In the genomic region with DNA sequence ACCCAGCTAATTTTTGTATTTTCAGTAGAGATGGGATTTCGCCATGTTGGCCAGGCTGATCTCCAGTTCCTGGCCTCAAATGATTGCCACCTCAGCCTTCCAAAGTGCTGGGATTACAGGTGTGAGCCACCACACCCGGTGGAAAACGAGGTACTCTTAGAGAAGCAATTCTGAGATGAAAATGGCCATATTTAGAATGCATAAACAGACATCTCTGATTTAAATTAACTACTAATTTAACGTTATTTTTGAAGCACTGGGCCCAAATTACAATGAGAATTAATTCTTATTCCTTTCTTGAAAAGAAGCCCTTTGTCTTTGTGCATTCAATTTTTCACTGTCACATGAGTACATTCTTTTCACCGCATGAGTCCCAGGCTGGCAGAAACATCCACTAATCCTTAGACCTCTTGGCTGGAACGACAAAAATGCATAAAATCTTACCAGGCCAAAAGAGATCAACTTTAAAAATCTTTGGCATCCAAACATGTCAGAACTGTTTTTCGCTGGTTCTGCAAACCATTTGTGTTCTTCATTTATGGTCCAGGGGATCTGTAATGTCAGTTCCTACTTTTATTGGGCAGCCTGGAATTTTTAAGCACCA, we compare ENCODE assay signal across 10 cellular contexts.
A peak's percentile ranks its signal among the peaks of the same experiment; 100 is the strongest.
DNase-seq lines count a peak whose midpoint lies in the region; ATAC-seq and TF ChIP-seq lines count a peak whose summit lies in the region.
"Had no signal": no experiment of that assay in that cellular context is flagged by ENCODE, and none has a peak within 500 bp of the region (broad histone marks: within the 10 kb centered on the region; RNA-seq: fewer than 3 reads in every experiment).

No MANE protein-coding gene starts in this region.

- no peak overlapping the region for H3K9ac ChIP-seq in rectal smooth muscle tissue (ENCODE audit: low read length)

- H3K27me3 Mint-ChIP-seq in Calu3 (ENCODE audit: unreplicated experiment): no peaks in the 10 kb centered on the region

- H3K27ac ChIP-seq in ectodermal cell (ENCODE audit: insufficient read depth, low read depth, low read length, poor library complexity, severe bottlenecking): peak overlapping the region; percentile 54
- peak overlapping the region; percentile 27 for H3K27ac ChIP-seq in rectal smooth muscle tissue (ENCODE audit: low read depth, low read length)

- peak overlapping the region; percentile 16 for H3K4me3 Mint-ChIP-seq in Calu3 (ENCODE audit: low read depth, unreplicated experiment)

- H3K27me3 ChIP-seq in ectodermal cell (ENCODE audit: control insufficient read depth, insufficient read depth, low read length, poor library complexity, severe bottlenecking): no peaks in the 10 kb centered on the region
- H3K27me3 ChIP-seq in rectal smooth muscle tissue (ENCODE audit: control insufficient read depth, insufficient read depth, low read length): no peaks in the 10 kb centered on the region
- H3K27me3 ChIP-seq: pancreas had no signal

- no peak for TF ChIP-seq CTCF in Calu3 (IDR thresholded peaks at IDR 0.05; ENCODE audit: unreplicated experiment)

- H3K4me1 ChIP-seq in ectodermal cell (ENCODE audit: control insufficient read depth, insufficient read depth, low read length) (peaks cover 7% of the 10 kb centered on the region), rectal smooth muscle tissue (ENCODE audit: control insufficient read depth, insufficient read depth, low read length) (peaks cover 8% of the 10 kb centered on the region)

- H3K36me3 ChIP-seq in ectodermal cell (ENCODE audit: control insufficient read depth, insufficient read depth, low read length) (no peaks in the 10 kb centered on the region), rectal smooth muscle tissue (ENCODE audit: control insufficient read depth, insufficient read depth, low read length) (no peaks in the 10 kb centered on the region)
- H3K36me3 ChIP-seq: pancreas had no signal

- peaks cover 43% of the 10 kb centered on the region for H3K36me3 Mint-ChIP-seq in Calu3 (ENCODE audit: insufficient read depth, unreplicated experiment)

- BruUV-seq in Calu3 (replicated peaks; lab: Mats Ljungman, UMichigan): no TSS peak

- H3K4me3 ChIP-seq in ectodermal cell (ENCODE audit: insufficient read depth, low read depth, low read length): no peak overlapping the region
- no peak overlapping the region for H3K4me3 ChIP-seq in rectal smooth muscle tissue (ENCODE audit: low read length)
- H3K4me3 ChIP-seq: pancreas had no signal

- WGBS in ectodermal cell, 2 experiments: 79 to 82% methylated on average over 7 of the region's 7 CpGs

- CTCF ChIA-PET in Calu3 (lab: Charles Lee): no interaction called here

- peak overlapping the region; percentile 84 for H3K27ac Mint-ChIP-seq in Calu3 (ENCODE audit: unreplicated experiment)

- peaks cover 64% of the 10 kb centered on the region for H3K4me1 Mint-ChIP-seq in Calu3 (ENCODE audit: low read depth, unreplicated experiment)

- no peak for DNase-seq in Calu3
- DNase-seq in RPMI7951 (ENCODE audit: low read depth): peak; percentile 59
- DNase-seq in effector CD4-positive, alpha-beta T cell: no peak
- DNase-seq in DMS153 treated with DMSO at 0.1 percent for 48 hours (lab: John Stamatoyannopoulos, UW; ENCODE audit: unreplicated experiment): no peak
- DNase-seq in D341Med (ENCODE audit: low spot score): no peak
- DNase-seq: effector CD8-positive, alpha-beta T cell had no signal

- H3K9me3 ChIP-seq in ectodermal cell (ENCODE audit: control insufficient read depth, low read length): no peaks in the 10 kb centered on the region
- H3K9me3 ChIP-seq: pancreas had no signal

- no peaks in the 10 kb centered on the region for H3K9me3 Mint-ChIP-seq in Calu3 (ENCODE audit: low read depth, unreplicated experiment)

- ATAC-seq in GM19467 (IDR thresholded peaks at IDR 0.05; ENCODE audit: unreplicated experiment): no peak

- intact Hi-C loops in Calu3 (cut with micrococcal nuclease; ENCODE audit: unreplicated experiment): loop anchor here (2.0 to 10.0 kb wide), 3 partner anchors 25 to 277 kb away; partner anchors contain the start of gene CAV1
